In genomic region chr11:61364012-61364396, GRCh38 we compare ENCODE assay signal across 15 cellular contexts. TPM values are rescaled to one million over a fixed set of nuclear protein-coding genes. Genes with fewer than 3 reads are reported as not detected.
DNase-seq lines count a peak whose midpoint lies in the region; ATAC-seq, FAIRE-seq and TF ChIP-seq lines count a peak whose summit lies in the region.
"Had no signal": no experiment of that assay in that cellular context is flagged by ENCODE, and none has a peak within 500 bp of the region (broad histone marks: within the 10 kb centered on the region; RNA-seq: fewer than 3 reads in every experiment).

No MANE protein-coding gene starts in this region.

- no peak for ATAC-seq in activated CD8-positive, alpha-beta memory T cell treated with anti-CD3 and anti-CD28 coated beads, Interleukin-2, amount 10 ng/mL, durations not matched to agents 7 days and 5 days
- ATAC-seq: activated CD4-positive, CD25-positive, alpha-beta regulatory T cell treated with anti-CD3 and anti-CD28 coated beads, Interleukin-2, amount 50 U/mL, for 24 hours; SK-N-SH treated with all-trans-retinoic acid at 6 μM for 48 hours had no signal

- TF ChIP-seq POLR2A in NB4 (IDR thresholded peaks at IDR 0.05; ENCODE audit: extremely low read depth, insufficient read length), result no peak
- no peak for TF ChIP-seq POLR2A in GM12891 (IDR thresholded peaks at IDR 0.05; ENCODE audit: low read depth, low read length)
- TF ChIP-seq POLR2A in transverse colon (IDR thresholded peaks at IDR 0.05), result no peak

- H3K9me3 Mint-ChIP-seq in activated CD8-positive, alpha-beta memory T cell treated with anti-CD3 and anti-CD28 coated beads, Interleukin-2, amount 10 ng/mL, durations not matched to agents 7 days and 5 days (ENCODE audit: low read depth), result no peaks in the 10 kb centered on the region
- no peaks in the 10 kb centered on the region for H3K9me3 Mint-ChIP-seq in neural crest cell

- H3K4me3 ChIP-seq in NB4 (ENCODE audit: low read depth, low read length) (peak overlapping the region; percentile 98), adipocyte (ENCODE audit: low read length) (peak overlapping the region; percentile 23), transverse colon (no peak overlapping the region)

- H3K27ac Mint-ChIP-seq in activated CD8-positive, alpha-beta memory T cell treated with anti-CD3 and anti-CD28 coated beads, Interleukin-2, amount 10 ng/mL, durations not matched to agents 7 days and 5 days, result peak overlapping the region; percentile 54
- H3K27ac Mint-ChIP-seq in neural crest cell (ENCODE audit: unreplicated experiment), result no peak overlapping the region

- no peak for TF ChIP-seq CTCF in NB4 (IDR thresholded peaks at IDR 0.05; ENCODE audit: low read depth, low read length)
- TF ChIP-seq CTCF in neural crest cell (conservative IDR thresholded peaks at IDR 0.05), result no peak
- no peak for TF ChIP-seq CTCF in transverse colon (IDR thresholded peaks at IDR 0.05)

- H3K9me3 ChIP-seq in adipocyte (ENCODE audit: control insufficient read depth, low read length), result no peaks in the 10 kb centered on the region
- no peaks in the 10 kb centered on the region for H3K9me3 ChIP-seq in transverse colon
- H3K9me3 ChIP-seq: suprapubic skin had no signal

- 91 to 93% methylated on average over 2 of the region's 2 CpGs for WGBS in transverse colon (ENCODE audit: low coverage in 1 of 2), 2 donors

- H3K4me1 ChIP-seq in adipocyte (ENCODE audit: control insufficient read depth, insufficient read depth, low read length), result peaks cover 39% of the 10 kb centered on the region
- peaks cover 8 to 34% (median 29%) of the 10 kb centered on the region in 4 donors for H3K4me1 ChIP-seq in transverse colon

- intact Hi-C loops in transverse colon (cut with DNase I; ENCODE audit: low total_unique reads), result no loop called here

- H3K36me3 ChIP-seq in adipocyte (ENCODE audit: control insufficient read depth, insufficient read depth, low read length, severe bottlenecking) (peaks cover 47% of the 10 kb centered on the region), transverse colon (peaks cover 0 to 46% (median 21%) of the 10 kb centered on the region in 4 donors)

- peak overlapping the region; percentile 99 for H3K4me3 Mint-ChIP-seq in activated CD8-positive, alpha-beta memory T cell treated with anti-CD3 and anti-CD28 coated beads, Interleukin-2, amount 10 ng/mL, durations not matched to agents 7 days and 5 days
- peak overlapping the region; percentile 100 for H3K4me3 Mint-ChIP-seq in neural crest cell

- no peak for FAIRE-seq in GM12891 (lab: Jason Lieb, UNC)

- no peak for TF ChIP-seq EP300 in transverse colon (IDR thresholded peaks at IDR 0.05; ENCODE audit: low read depth)

- CTCF ChIA-PET in activated CD8-positive, alpha-beta memory T cell treated with anti-CD3 and anti-CD28 coated beads, Interleukin-2, amount 10 ng/mL, durations not matched to agents 7 days and 5 days (lab: Charles Lee), result interaction anchor here (2.3 to 16.7 kb wide), 3 partner anchors 21 to 71 kb away, joined by 10 to 180 read pairs (median 54); partner anchors contain the start of genes DDB1 and TKFC

- in situ Hi-C loops in transverse colon (cut with MboI; ENCODE audit: low pct_ligation_motif_present in 1 of 4, low pct_unique_long_range_greater_than_20kb in 1 of 4, low sequenced_read_pairs in 3 of 4), result no loop called here

- H3K27ac ChIP-seq in transverse colon, result no peak overlapping the region
- H3K27ac ChIP-seq: suprapubic skin had no signal

- no peak for DNase-seq in activated CD8-positive, alpha-beta memory T cell treated with anti-CD3 and anti-CD28 coated beads, Interleukin-2, amount 10 ng/mL, durations not matched to agents 7 days and 5 days
- no peak for DNase-seq in activated CD8-positive, alpha-beta memory T cell treated with anti-CD3 and anti-CD28 coated beads, Interleukin-2, amount 50 U/mL, for 48 hours
- DNase-seq in NB4 (ENCODE audit: low read depth) (no peak), adipocyte (ENCODE audit: low read depth) (no peak), neural crest cell (ENCODE audit: low read depth, low spot score) (no peak), NCI-H1092 treated with DMSO at 0.1 percent for 48 hours (lab: John Stamatoyannopoulos, UW) (no peak), GM12891 (ENCODE audit: insufficient read length, low spot score) (no peak), transverse colon (no peak)
- DNase-seq: cerebellar nuclear complex, DMS153, HCEC 1CT, NCI-H2171 treated with DMSO at 0.1 percent for 48 hours had no signal

- peaks cover 37% of the 10 kb centered on the region for H3K36me3 Mint-ChIP-seq in activated CD8-positive, alpha-beta memory T cell treated with anti-CD3 and anti-CD28 coated beads, Interleukin-2, amount 10 ng/mL, durations not matched to agents 7 days and 5 days
- peaks cover 13% of the 10 kb centered on the region for H3K36me3 Mint-ChIP-seq in neural crest cell (ENCODE audit: low read depth)

- H3K27me3 ChIP-seq in adipocyte (replicated peaks; ENCODE audit: control insufficient read depth, insufficient read depth, low read length), result no peaks in the 10 kb centered on the region
- H3K27me3 ChIP-seq in transverse colon, result no peaks in the 10 kb centered on the region
- H3K27me3 ChIP-seq: suprapubic skin had no signal

- H3K27me3 Mint-ChIP-seq in activated CD8-positive, alpha-beta memory T cell treated with anti-CD3 and anti-CD28 coated beads, Interleukin-2, amount 10 ng/mL, durations not matched to agents 7 days and 5 days, result no peaks in the 10 kb centered on the region
- no peaks in the 10 kb centered on the region for H3K27me3 Mint-ChIP-seq in neural crest cell (ENCODE audit: low read depth)

- no peak overlapping the region for H3K9ac ChIP-seq in adipocyte (ENCODE audit: low read length)

- peaks cover 40% of the 10 kb centered on the region for H3K4me1 Mint-ChIP-seq in activated CD8-positive, alpha-beta memory T cell treated with anti-CD3 and anti-CD28 coated beads, Interleukin-2, amount 10 ng/mL, durations not matched to agents 7 days and 5 days
- peaks cover 36% of the 10 kb centered on the region for H3K4me1 Mint-ChIP-seq in neural crest cell

TF ChIP-seq in GM12891, 5 proteins besides CTCF, POLR2A, EP300 and RAD21:
- TF ChIP-seq TAF1 (IDR thresholded peaks at IDR 0.05; ENCODE audit: low read depth, low read length), result no peak
- no peak for TF ChIP-seq POU2F2 (IDR thresholded peaks at IDR 0.05; ENCODE audit: low read depth, low read length)
- TF ChIP-seq SPI1 (IDR thresholded peaks at IDR 0.05; ENCODE audit: low read depth, low read length), result no peak

RNA-seq across cellular contexts. Expression of gene TMEM138, which starts 1.8 kb away (rescaled TPM):
- 10 to 100 TPM; 48.3 to 60.6 TPM for total RNA-seq in activated CD8-positive, alpha-beta memory T cell treated with anti-CD3 and anti-CD28 coated beads, Interleukin-2, amount 10 ng/mL, durations not matched to agents 7 days and 5 days
- total RNA-seq in neural crest cell (47.8 and 52.6 TPM in 2 replicates), transverse colon (10 to 100 TPM; 27.9 to 51.6 (median 35.6) TPM)
- 31.8 TPM for polyA plus RNA-seq in GM12891 (2012; ENCODE audit: low read depth, missing spikeins)

RNA-seq across cellular contexts. Expression of gene CYB561A3, which starts 2.3 kb away (rescaled TPM):
- total RNA-seq in activated CD8-positive, alpha-beta memory T cell treated with anti-CD3 and anti-CD28 coated beads, Interleukin-2, amount 10 ng/mL, durations not matched to agents 7 days and 5 days, result 10 to 100 TPM; 43.9 to 51.2 TPM
- total RNA-seq in neural crest cell (28.1 and 28.9 TPM in 2 replicates), transverse colon (100 to 1,000 TPM in 2 of 4 donors, 10 to 100 TPM in 2; 68.1 to 157 (median 93.6) TPM)
- 37.5 TPM for polyA plus RNA-seq in GM12891 (2012; ENCODE audit: low read depth, missing spikeins)

RNA-seq across cellular contexts. Expression of gene TMEM216, which starts 28.4 kb away (rescaled TPM):
- 10 to 100 TPM in 1 of 2 experiments, 1 to 10 TPM in 1; 7.8 to 15.3 TPM for total RNA-seq in activated CD8-positive, alpha-beta memory T cell treated with anti-CD3 and anti-CD28 coated beads, Interleukin-2, amount 10 ng/mL, durations not matched to agents 7 days and 5 days
- total RNA-seq in neural crest cell (23.5 and 23.9 TPM in 2 replicates), transverse colon (10 to 100 TPM in 3 of 4 donors, 1 to 10 TPM in 1; 1.9 to 32.8 (median 14.6) TPM)
- 7.3 TPM for polyA plus RNA-seq in GM12891 (2012; ENCODE audit: low read depth, missing spikeins)

RNA-seq across cellular contexts. Expression of gene TKFC, which starts 31.0 kb away (rescaled TPM):
- 10 to 100 TPM; 36.9 to 42.3 TPM for total RNA-seq in activated CD8-positive, alpha-beta memory T cell treated with anti-CD3 and anti-CD28 coated beads, Interleukin-2, amount 10 ng/mL, durations not matched to agents 7 days and 5 days
- total RNA-seq in neural crest cell (46.9 and 53.9 TPM in 2 replicates), transverse colon (100 to 1,000 TPM in 1 of 4 donors, 10 to 100 TPM in 3; 32.9 to 103 (median 40.4) TPM)
- 54.8 TPM for polyA plus RNA-seq in GM12891 (2012; ENCODE audit: low read depth, missing spikeins)

RNA-seq across cellular contexts. Expression of gene DDB1, which starts 31.1 kb away (rescaled TPM):
- total RNA-seq in activated CD8-positive, alpha-beta memory T cell treated with anti-CD3 and anti-CD28 coated beads, Interleukin-2, amount 10 ng/mL, durations not matched to agents 7 days and 5 days, result 100 to 1,000 TPM; 189 to 258 TPM
- total RNA-seq in neural crest cell, result 315 and 329 TPM in 2 replicates
- 138 TPM for polyA plus RNA-seq in GM12891 (2012; ENCODE audit: low read depth, missing spikeins)
- 100 to 1,000 TPM; 105 to 127 (median 123) TPM for total RNA-seq in transverse colon

Comparison
In these comparisons a context has a peak if more than half of its experiments do, and no peak if none do; other contexts are left out.
1. H3K4me3 ChIP-seq: peak in NB4 (single experiment) and adipocyte (single experiment); none in transverse colon (0 of 4).